21 cellular contexts compared by ENCODE assay signal in the genomic region with DNA sequence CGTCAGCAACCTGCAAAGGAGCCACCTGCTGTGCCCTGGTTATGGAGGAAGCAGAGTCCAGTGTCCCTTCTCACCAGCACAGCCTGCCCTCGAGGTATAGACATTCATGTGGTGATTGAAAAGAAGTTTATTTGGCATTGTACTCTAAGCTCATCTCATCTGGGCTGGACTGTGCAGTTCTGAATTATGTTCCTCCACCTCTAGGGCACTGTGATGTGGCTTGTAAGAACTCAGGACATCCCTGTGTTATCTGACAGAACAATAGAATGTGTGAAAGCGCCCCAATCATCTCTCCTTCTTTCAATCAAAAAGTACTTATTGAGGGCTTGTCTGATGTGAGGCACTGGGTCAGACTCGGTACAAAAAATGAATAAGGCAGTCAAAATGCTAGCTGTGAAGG.
DNase-seq lines count a peak whose midpoint lies in the region; ATAC-seq, FAIRE-seq and TF ChIP-seq lines count a peak whose summit lies in the region.
"Had no signal": no experiment of that assay in that cellular context is flagged by ENCODE, and none has a peak within 500 bp of the region (broad histone marks: within the 10 kb centered on the region; RNA-seq: fewer than 3 reads in every experiment).

No MANE protein-coding gene starts in this region.

- H3K36me3 ChIP-seq in HepG2 (replicated peaks in 1 of 2; ENCODE audit: control insufficient read depth in 1 of 2, insufficient read depth in 2 of 2, low read length in 2 of 2) (no peaks in the 10 kb centered on the region), right lobe of liver (no peaks in the 10 kb centered on the region), RWPE2 (ENCODE audit: low read depth) (no peaks in the 10 kb centered on the region)
- H3K36me3 ChIP-seq: BLaER1 treated with 17β-estradiol and CSF1 and Interleukin-3, amounts not matched to agents 10 nM and 100 nM had no signal

- TF ChIP-seq EP300 in HepG2 (IDR thresholded peaks at IDR 0.05; ENCODE audit: low read depth in 2 of 2, low read length in 2 of 2) (no peak), HepG2 (CRISPR knock-in tag; IDR thresholded peaks at IDR 0.05; ENCODE audit: borderline replicate concordance) (no peak)

- H2AFZ ChIP-seq in HepG2 (ENCODE audit: low read length): no peak overlapping the region
- H2AFZ ChIP-seq: GM23338 had no signal

- 10% methylated on average over 4 of the region's 4 CpGs for WGBS in HepG2 (ENCODE audit: low lambda C conversion rate)
- 24% methylated on average over 2 of the region's 4 CpGs for WGBS in right lobe of liver (ENCODE audit: insufficient coverage, low coverage, low lambda C conversion rate, missing lambda C conversion rate)

- H3K4me1 ChIP-seq in HepG2 (ENCODE audit: insufficient read depth, low read length): no peaks in the 10 kb centered on the region
- H3K4me1 ChIP-seq in right lobe of liver: no peaks in the 10 kb centered on the region
- H3K4me1 ChIP-seq in RWPE2 (ENCODE audit: insufficient read depth, poor library complexity, severe bottlenecking): no peaks in the 10 kb centered on the region
- H3K4me1 ChIP-seq: BLaER1 treated with 17β-estradiol and CSF1 and Interleukin-3, amounts not matched to agents 10 nM and 100 nM had no signal

- no peaks in the 10 kb centered on the region for H3K79me2 ChIP-seq in HepG2 (ENCODE audit: insufficient read depth, low read length)

- intact Hi-C loops in HepG2 (cut with micrococcal nuclease; ENCODE audit: unreplicated experiment) (no loop called here), right lobe of liver (cut with DNase I) (no loop called here)

- FAIRE-seq in HepG2 (lab: Jason Lieb, UNC): no peak
- FAIRE-seq: GM12878, GM19239, H54, K562 had no signal

- TF ChIP-seq POLR2A in HepG2 (IDR thresholded peaks at IDR 0.05; ENCODE audit: insufficient read depth in 1 of 2, low read depth in 2 of 2, low read length in 2 of 2) (no peak), right lobe of liver (IDR thresholded peaks at IDR 0.05) (no peak)

- TF ChIP-seq RAD21 in HepG2 (CRISPR knock-in tag; IDR thresholded peaks at IDR 0.05): no peak

- no peaks in the 10 kb centered on the region for H3K27me3 ChIP-seq in HepG2 (ENCODE audit: control insufficient read depth in 1 of 2, insufficient read depth in 2 of 2, low read length in 2 of 2)
- no peaks in the 10 kb centered on the region for H3K27me3 ChIP-seq in right lobe of liver
- H3K27me3 ChIP-seq in RWPE2 (ENCODE audit: insufficient read depth, poor library complexity, severe bottlenecking): peaks cover 37% of the 10 kb centered on the region
- H3K27me3 ChIP-seq: BLaER1 treated with 17β-estradiol and CSF1 and Interleukin-3, amounts not matched to agents 10 nM and 100 nM had no signal

- no TSS peak for BruUV-seq in HepG2 (replicated peaks; lab: Mats Ljungman, UMichigan)

- POLR2A ChIA-PET in HepG2 (lab: Yijun Ruan, JAX): no interaction called here
- POLR2A ChIA-PET in GM10248 (lab: Yijun Ruan, JAX): no interaction called here

- no peak overlapping the region for H3K4me2 ChIP-seq in HepG2 (ENCODE audit: low read depth, low read length)
- H3K4me2 ChIP-seq: BLaER1 treated with 17β-estradiol and CSF1 and Interleukin-3, amounts not matched to agents 10 nM and 100 nM; GM23338 had no signal

- ATAC-seq in HepG2 (peak; percentile 60), right lobe of liver (no peak), RWPE2 (ENCODE audit: low read depth) (peak; percentile 19; the same call in 1 of the 3 replicates)
- ATAC-seq: CD8-positive, alpha-beta T cell; GM12878; GM23338; K562 had no signal

- TF ChIP-seq CTCF in HepG2 (CRISPR knock-in tag; IDR thresholded peaks at IDR 0.05) (no peak), right lobe of liver (IDR thresholded peaks at IDR 0.05) (no peak), RWPE2 (IDR thresholded peaks at IDR 0.05; ENCODE audit: poor library complexity, severe bottlenecking) (no peak), GM10248 (IDR thresholded peaks at IDR 0.05; ENCODE audit: control extremely low read depth, extremely low read depth, low read depth, missing control alignments) (no peak)

- no peak overlapping the region for H3K4me3 ChIP-seq in HepG2 (replicated peaks in 1 of 3; ENCODE audit: insufficient read depth in 1 of 3, low read depth in 2 of 3, low read length in 3 of 3)
- H3K4me3 ChIP-seq in right lobe of liver: no peak overlapping the region
- H3K4me3 ChIP-seq in RWPE2 (ENCODE audit: severe bottlenecking): no peak overlapping the region
- H3K4me3 ChIP-seq: BLaER1 treated with 17β-estradiol and CSF1 and Interleukin-3, amounts not matched to agents 10 nM and 100 nM; GM12878; GM23338; K562 had no signal

- DNase-seq in NCI-H146 (lab: John Stamatoyannopoulos, UW) (peak; percentile 36), NCI-H146 treated with DMSO at 0.1 percent for 48 hours (lab: John Stamatoyannopoulos, UW; ENCODE audit: unreplicated experiment) (no peak), HepG2 (ENCODE audit: low spot score) (no peak), right lobe of liver (no peak), RWPE2 (ENCODE audit: low spot score) (no peak), GM10248 (ENCODE audit: extremely low spot score) (no peak), dermis blood vessel endothelial cell (no peak)
- DNase-seq: CD8-positive, alpha-beta T cell; COR-L47; DMS 273 treated with DMSO at 0.1 percent for 48 hours; DMS79; GF-D8; HCEC 1CT; IMR-90 had no signal

- CTCF ChIA-PET in HepG2 (lab: Yijun Ruan, JAX; ENCODE audit: low intra/inter-chr PET ratio, low total read pairs) (no interaction called here), GM10248 (lab: Yijun Ruan, JAX) (interaction anchor here (0.8 to 2.2 kb wide), 3 partner anchors 8 to 23 kb away, joined by 3 to 10 read pairs (median 5); no protein-coding TSS in a partner anchor)

- in situ Hi-C loops in HepG2 (cut with HindIII; ENCODE audit: extremely low pct_ligation_motif_present, low pct_unique_long_range_greater_than_20kb): no loop called here

- H3K9ac ChIP-seq in HepG2 (ENCODE audit: insufficient read depth, low read depth, low read length): no peak overlapping the region
- H3K9ac ChIP-seq: BLaER1 treated with 17β-estradiol and CSF1 and Interleukin-3, amounts not matched to agents 10 nM and 100 nM had no signal

- no peaks in the 10 kb centered on the region for H4K20me1 ChIP-seq in HepG2 (ENCODE audit: insufficient read depth, low read length)
- H4K20me1 ChIP-seq: BLaER1 treated with 17β-estradiol and CSF1 and Interleukin-3, amounts not matched to agents 10 nM and 100 nM had no signal

- H3K27ac ChIP-seq in HepG2 (ENCODE audit: extremely low read length, insufficient read depth, low read length) (no peak overlapping the region), right lobe of liver (no peak overlapping the region), RWPE2 (ENCODE audit: poor library complexity, severe bottlenecking) (no peak overlapping the region)
- H3K27ac ChIP-seq: BLaER1 treated with 17β-estradiol and CSF1 and Interleukin-3, amounts not matched to agents 10 nM and 100 nM; HL-60 had no signal

- H3K9me3 ChIP-seq in HepG2 (ENCODE audit: low read length) (no peaks in the 10 kb centered on the region), right lobe of liver (no peaks in the 10 kb centered on the region), RWPE2 (ENCODE audit: severe bottlenecking) (no peaks in the 10 kb centered on the region)
- H3K9me3 ChIP-seq: BLaER1 treated with 17β-estradiol and CSF1 and Interleukin-3, amounts not matched to agents 10 nM and 100 nM had no signal

TF ChIP-seq in HepG2, 621 proteins besides CTCF, POLR2A, EP300 and RAD21:
- TF ChIP-seq SOX5 (CRISPR knock-in tag; IDR thresholded peaks at IDR 0.05; ENCODE audit: borderline replicate concordance): no peak
TF ChIP-seq in HepG2: peak in this region for 0.

Comparison
In these comparisons a context has a peak if more than half of its experiments do, and no peak if none do; other contexts are left out.
1. ATAC-seq: peak in HepG2 (single experiment) and RWPE2 (single experiment); none in right lobe of liver (0 of 4).